In the genomic region with DNA sequence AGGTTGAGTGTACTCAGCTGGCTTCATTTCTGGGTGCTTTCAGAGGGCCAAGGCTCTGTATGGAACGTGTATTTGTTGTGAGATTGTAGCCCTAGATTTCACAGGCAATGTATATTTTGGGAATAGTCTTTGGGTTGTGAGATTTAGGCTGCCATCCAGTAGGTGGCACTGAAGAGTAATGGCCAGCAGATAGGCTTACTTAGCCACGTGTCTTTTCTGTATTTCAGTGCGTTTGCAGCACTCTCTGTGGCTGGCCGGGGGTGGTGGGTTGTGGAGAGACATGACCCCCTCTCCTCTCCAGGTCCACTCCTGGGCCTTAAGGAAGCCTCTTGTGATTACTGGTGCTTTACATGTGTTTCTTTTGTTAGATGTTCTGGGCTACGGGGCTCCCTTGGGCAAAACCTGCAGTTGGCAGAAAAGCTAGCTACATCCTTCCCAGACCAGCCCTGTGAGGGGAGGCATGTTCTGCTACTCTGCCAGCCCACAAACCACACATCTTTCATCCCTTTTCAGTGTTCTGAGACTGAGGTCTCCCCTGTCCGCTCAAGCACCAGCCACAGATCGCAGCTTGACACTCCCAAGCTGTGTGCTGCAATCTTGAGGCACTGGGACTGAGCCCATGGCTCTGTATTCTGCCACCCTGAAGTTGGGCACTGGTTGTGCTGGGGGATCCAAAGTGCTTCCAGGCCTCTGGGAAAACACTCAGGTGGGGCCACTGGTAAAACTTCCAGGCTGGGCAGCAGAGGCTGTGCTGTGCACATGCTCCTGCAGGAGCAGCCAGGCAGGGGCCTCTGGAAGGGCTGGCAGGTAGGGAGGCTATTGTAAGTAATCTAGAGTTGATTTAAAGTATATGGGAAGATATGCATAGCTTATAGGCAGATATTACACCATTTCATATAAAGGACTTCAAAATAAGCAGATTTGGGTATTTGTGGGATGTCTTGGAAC, we compare ENCODE assay signal across 8 cellular contexts.
A peak's percentile ranks its signal among the peaks of the same experiment; 100 is the strongest.
DNase-seq lines count a peak whose midpoint lies in the region; ATAC-seq and TF ChIP-seq lines count a peak whose summit lies in the region.

No MANE protein-coding gene starts in this region.

- H3K27me3 ChIP-seq in colonic mucosa: no peaks in the 10 kb centered on the region

- peak; percentile 93 for ATAC-seq in GM19455 (IDR thresholded peaks at IDR 0.05; ENCODE audit: unreplicated experiment)
- peak; percentile 95 for ATAC-seq in HG03280 (IDR thresholded peaks at IDR 0.05; ENCODE audit: unreplicated experiment)
- ATAC-seq in naive B cell (ENCODE audit: low read depth in 2 of 2): peak; percentile 65 to 90

- H3K36me3 Mint-ChIP-seq in naive B cell: no peaks in the 10 kb centered on the region

- no peak overlapping the region for H3K4me3 ChIP-seq in colonic mucosa

- DNase-seq in NCI-H1694 treated with DMSO at 0.1 percent for 48 hours (lab: John Stamatoyannopoulos, UW) (peak; percentile 0), NCI-H1694 (lab: John Stamatoyannopoulos, UW) (no peak), NOMO-1 (lab: John Stamatoyannopoulos, UW; ENCODE audit: unreplicated experiment in 2 of 2) (peak; percentile 44 to 46), colonic mucosa (peak; percentile 18), naive B cell (peak; percentile 11), NCI-H1436 (lab: John Stamatoyannopoulos, UW) (no peak)

- no peaks in the 10 kb centered on the region for H3K4me1 ChIP-seq in colonic mucosa

- peaks cover 0 to 5% (median 0%) of the 10 kb centered on the region in 3 donors for H3K27me3 Mint-ChIP-seq in naive B cell

- H3K9me3 ChIP-seq in colonic mucosa: no peaks in the 10 kb centered on the region

- intact Hi-C loops in colonic mucosa (cut with DNase I): no loop called here

- H3K36me3 ChIP-seq in colonic mucosa: no peaks in the 10 kb centered on the region

- peaks cover 0 to 1% (median 0%) of the 10 kb centered on the region in 7 donors for H3K9me3 Mint-ChIP-seq in naive B cell

- no peak overlapping the region for H3K27ac ChIP-seq in colonic mucosa

- no peak overlapping the region for H3K9ac ChIP-seq in colonic mucosa (ENCODE audit: low read depth in 2 of 2, low read length in 2 of 2)

- peak overlapping the region in 3 of 8 donors; percentile 12 to 42 (median 35) for H3K4me3 Mint-ChIP-seq in naive B cell

- no peak overlapping the region for H3K27ac Mint-ChIP-seq in naive B cell

- TF ChIP-seq CTCF in colonic mucosa (IDR thresholded peaks at IDR 0.05): peak; percentile 9

- H3K4me1 Mint-ChIP-seq in naive B cell: peaks cover 6 to 9% (median 7%) of the 10 kb centered on the region in 3 donors

Comparison
In these comparisons a context has a peak if more than half of its experiments do, and no peak if none do; other contexts are left out.
1. DNase-seq: peak in NCI-H1694 treated with DMSO at 0.1 percent for 48 hours (single experiment), NOMO-1 (2 of 2), colonic mucosa (single experiment) and naive B cell (single experiment); none in NCI-H1694 (single experiment) and NCI-H1436 (single experiment).
2. Peak in every context shown above with its lines, with median percentiles within 50 percentile points of each other: ATAC-seq.